1 cellular context compared by ENCODE assay signal in genomic region chr6:55176958-55177357, GRCh38.
A peak's percentile ranks its signal among the peaks of the same experiment; 100 is the strongest.
TF ChIP-seq lines count a peak whose summit lies in the region.

No MANE protein-coding gene starts in this region.

TF ChIP-seq in SK-N-SH, 30 proteins besides CTCF, POLR2A, EP300 and RAD21:
- TF ChIP-seq REST (IDR thresholded peaks at IDR 0.05; ENCODE audit: low read depth, low read length) (peak; percentile 87), JUND (IDR thresholded peaks at IDR 0.05) (no peak)
